19 cellular contexts compared by ENCODE assay signal in genomic region chr9:97755618-97756267, GRCh38. TPM values are rescaled to one million over a fixed set of nuclear protein-coding genes. Genes with fewer than 3 reads are reported as not detected.
A peak's percentile ranks its signal among the peaks of the same experiment; 100 is the strongest.
DNase-seq lines count a peak whose midpoint lies in the region; ATAC-seq lines count a peak whose summit lies in the region.
"Had no signal": no experiment of that assay in that cellular context is flagged by ENCODE, and none has a peak within 500 bp of the region (broad histone marks: within the 10 kb centered on the region; RNA-seq: fewer than 3 reads in every experiment).

No MANE protein-coding gene starts in this region.

- no peaks in the 10 kb centered on the region for H3K36me3 Mint-ChIP-seq in activated T-cell treated with anti-CD3 and anti-CD28 coated beads, Interleukin-2, amount 50 U/mL, for 72 hours (ENCODE audit: insufficient read depth in 2 of 2)
- H3K36me3 Mint-ChIP-seq: CD4-positive, CD25-positive, alpha-beta regulatory T cell; CD8-positive, alpha-beta memory T cell had no signal

- peaks cover 0 to 2% of the 10 kb centered on the region in 2 donors for H3K4me1 ChIP-seq in neuronal stem cell (ENCODE audit: control insufficient read depth in 2 of 2, insufficient read depth in 1 of 2, low read depth in 1 of 2, low read length in 2 of 2)
- H3K4me1 ChIP-seq: BE2C had no signal

- no peak overlapping the region for H3K9ac ChIP-seq in neuronal stem cell (ENCODE audit: low read depth, low read length, poor library complexity)

- no peak overlapping the region for H3K4me3 ChIP-seq in neuronal stem cell (ENCODE audit: low read length in 2 of 2)
- H3K4me3 ChIP-seq: GM23338 had no signal

- H2BK120ac ChIP-seq in neuronal stem cell (ENCODE audit: low read depth, low read length), result no peak overlapping the region

- H3K9me3 Mint-ChIP-seq in activated T-cell treated with anti-CD3 and anti-CD28 coated beads, Interleukin-2, amount 50 U/mL, for 72 hours, result no peaks in the 10 kb centered on the region
- H3K9me3 Mint-ChIP-seq: CD8-positive, alpha-beta memory T cell had no signal

- no peaks in the 10 kb centered on the region for H3K79me1 ChIP-seq in neuronal stem cell (ENCODE audit: low read depth, low read length)

- no peak overlapping the region for H2BK15ac ChIP-seq in neuronal stem cell (ENCODE audit: low read length)

- DNase-seq in activated T-cell treated with anti-CD3 and anti-CD28 coated beads, Interleukin-2, amount 50 U/mL, for 72 hours, result no peak
- DNase-seq in activated T-cell treated with anti-CD3 and anti-CD28 coated beads, Interleukin-2, amount 50 U/mL, for 48 hours, result no peak
- DNase-seq in left ventricle myocardium superior, result no peak
- DNase-seq in Right ventricle myocardium superior, result no peak
- no peak for DNase-seq in neuronal stem cell (ENCODE audit: low spot score)
- DNase-seq in superior temporal gyrus (ENCODE audit: extremely low spot score), result no peak
- DNase-seq: BE2C; C1 segment of cervical spinal cord; CD4-positive, CD25-positive, alpha-beta regulatory T cell; CD8-positive, alpha-beta memory T cell; COR-L47; DMS 273 treated with DMSO at 0.1 percent for 48 hours; DMS79; GDM1; HFFc6; IMR-90 had no signal

- H3K4me3 Mint-ChIP-seq in activated T-cell treated with anti-CD3 and anti-CD28 coated beads, Interleukin-2, amount 50 U/mL, for 72 hours, result no peak overlapping the region
- H3K4me3 Mint-ChIP-seq: CD4-positive, CD25-positive, alpha-beta regulatory T cell; CD8-positive, alpha-beta memory T cell; GM23338; HFFc6 had no signal

- no peak overlapping the region for H2BK5ac ChIP-seq in neuronal stem cell (ENCODE audit: low read length)

- no peak overlapping the region for H3K14ac ChIP-seq in neuronal stem cell (ENCODE audit: low read length)

- no CpG with 5 or more reads among the region's 4 CpGs for WGBS in neuronal stem cell (ENCODE audit: extremely low coverage in 2 of 2, insufficient read length in 2 of 2, insufficient replicate concordance in 1 of 2), 2 donors

- ATAC-seq in activated T-cell treated with anti-CD3 and anti-CD28 coated beads, Interleukin-2, amount 50 U/mL, for 72 hours (replicated peaks in 1 of 2), result no peak
- ATAC-seq in left ventricle myocardium superior (peak; percentile 64), Right ventricle myocardium superior (ENCODE audit: poor library complexity) (no peak), HG03159 (IDR thresholded peaks at IDR 0.05; ENCODE audit: unreplicated experiment) (no peak)
- ATAC-seq: GM23338, HCT116 had no signal

- H4K8ac ChIP-seq in neuronal stem cell (ENCODE audit: low read depth, low read length), result no peak overlapping the region

- H3K18ac ChIP-seq in neuronal stem cell (ENCODE audit: low read length), result no peak overlapping the region

- peaks cover 18% of the 10 kb centered on the region for H3K27me3 Mint-ChIP-seq in activated T-cell treated with anti-CD3 and anti-CD28 coated beads, Interleukin-2, amount 50 U/mL, for 72 hours (ENCODE audit: low read depth)

- no peaks in the 10 kb centered on the region for H3K36me3 ChIP-seq in neuronal stem cell (replicated peaks in 1 of 2; ENCODE audit: control insufficient read depth in 2 of 2, insufficient read depth in 2 of 2, low read length in 2 of 2)
- H3K36me3 ChIP-seq: BE2C had no signal

- peaks cover 0 to 11% of the 10 kb centered on the region in 2 donors for H3K9me3 ChIP-seq in neuronal stem cell (replicated peaks in 1 of 2; ENCODE audit: control insufficient read depth in 2 of 2, insufficient read depth in 1 of 2, low read depth in 1 of 2, low read length in 2 of 2)
- H3K9me3 ChIP-seq: BE2C had no signal

- no peak overlapping the region for H3K27ac ChIP-seq in neuronal stem cell (replicated peaks; ENCODE audit: low read length)

- H2BK12ac ChIP-seq in neuronal stem cell (ENCODE audit: low read length), result no peak overlapping the region

- no peak overlapping the region for H2AFZ ChIP-seq in neuronal stem cell (ENCODE audit: low read length)
- H2AFZ ChIP-seq: GM23338 had no signal

- H2AK5ac ChIP-seq in neuronal stem cell (ENCODE audit: low read depth, low read length), result peak overlapping the region; percentile 20

- no peak overlapping the region for H3K23ac ChIP-seq in neuronal stem cell (ENCODE audit: low read depth, low read length, poor library complexity)

- no peak overlapping the region for H4K91ac ChIP-seq in neuronal stem cell (ENCODE audit: low read depth, low read length, poor library complexity)

- H3K4me2 ChIP-seq in neuronal stem cell (ENCODE audit: insufficient read depth, low read length, poor library complexity, severe bottlenecking), result no peak overlapping the region
- H3K4me2 ChIP-seq: GM23338 had no signal

- H3K4me1 Mint-ChIP-seq in activated T-cell treated with anti-CD3 and anti-CD28 coated beads, Interleukin-2, amount 50 U/mL, for 72 hours (ENCODE audit: low read depth), result no peaks in the 10 kb centered on the region
- H3K4me1 Mint-ChIP-seq: CD4-positive, CD25-positive, alpha-beta regulatory T cell; CD8-positive, alpha-beta memory T cell; GM23338 had no signal

- intact Hi-C loops in left ventricle myocardium superior (cut with micrococcal nuclease) (no loop called here), Right ventricle myocardium superior (cut with DNase I) (no loop called here)

- no peak overlapping the region for H3K4ac ChIP-seq in neuronal stem cell (ENCODE audit: low read length)

- H3K27ac Mint-ChIP-seq in activated T-cell treated with anti-CD3 and anti-CD28 coated beads, Interleukin-2, amount 50 U/mL, for 72 hours, result peak overlapping the region; percentile 68
- H3K27ac Mint-ChIP-seq: CD4-positive, CD25-positive, alpha-beta regulatory T cell; CD8-positive, alpha-beta memory T cell; GM23338; HFFc6 had no signal

- H3K27me3 ChIP-seq in neuronal stem cell (ENCODE audit: control insufficient read depth in 3 of 3, insufficient read depth in 3 of 3, low read depth in 1 of 3, low read length in 3 of 3), result peaks cover 0 to 3% (median 0%) of the 10 kb centered on the region in 3 experiments

RNA-seq across cellular contexts. Expression of gene XPA, which starts 58.6 kb away (rescaled TPM):
- total RNA-seq in activated T-cell treated with anti-CD3 and anti-CD28 coated beads, Interleukin-2, amount 50 U/mL, for 72 hours, result 10 to 100 TPM in 1 of 2 donors, 1 to 10 TPM in 1; 8.8 to 11.1 TPM
- total RNA-seq in left ventricle myocardium superior, result 6.4 TPM
- 5.8 TPM for total RNA-seq in Right ventricle myocardium superior
- 22.5 TPM for polyA plus RNA-seq in neuronal stem cell (2013, experiment 1 of 2)
- 23.0 TPM for polyA plus RNA-seq in neuronal stem cell (2013, experiment 2 of 2)
